8 cellular contexts compared by ENCODE assay signal in the genomic region with DNA sequence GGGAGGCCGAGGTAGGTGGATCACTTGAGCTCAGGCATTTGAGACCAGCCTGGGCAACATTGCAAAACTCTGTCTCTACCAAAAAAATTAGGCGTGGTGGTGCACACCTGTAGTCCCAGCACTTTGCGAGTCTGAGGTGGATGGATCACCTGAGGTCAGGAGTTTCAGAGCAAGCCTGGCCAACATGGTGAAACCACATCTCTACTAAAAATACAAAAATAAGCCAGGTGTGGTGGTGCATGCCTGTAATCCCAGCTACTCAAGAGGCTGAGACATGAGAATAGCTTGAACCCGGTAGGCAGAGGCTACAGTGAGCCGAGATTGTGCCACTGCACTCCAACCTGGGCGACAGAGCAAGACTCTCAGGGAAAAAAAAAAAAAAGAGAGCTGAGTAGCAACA. TPM values are rescaled to one million over a fixed set of nuclear protein-coding genes. Genes with fewer than 3 reads are reported as not detected.
DNase-seq lines count a peak whose midpoint lies in the region; ATAC-seq, FAIRE-seq and TF ChIP-seq lines count a peak whose summit lies in the region.
"Not testable (repeated sequence)": the region's sequence is repeated elsewhere in the genome, so short reads cannot be mapped to it uniquely, and the experiment has no call there.

No MANE protein-coding gene starts in this region.

- H3K4me3 ChIP-seq in BLaER1, result peak overlapping the region; percentile 61
- H3K4me3 ChIP-seq in MM.1S (ENCODE audit: low read length), result not testable (repeated sequence)

- DNase-seq in GM18507 (ENCODE audit: extremely low spot score, insufficient read length, low read depth); WTC11 (ENCODE audit: low spot score); activated T-cell treated with anti-CD3 and anti-CD28 coated beads, Interleukin-2, amount 50 U/mL, for 24 hours; activated naive CD8-positive, alpha-beta T cell treated with anti-CD3 and anti-CD28 coated beads, Interleukin-2, amount 50 U/mL, for 24 hours; memory B cell (ENCODE audit: low spot score in 2 of 2); stimulated activated effector memory CD8-positive, alpha-beta T cell treated with anti-CD3 and anti-CD28 coated beads, Interleukin-12 subunit alpha, Interleukin-12 subunit beta, amount 100 ng/mL, for 72 hours (ENCODE audit: low spot score in 2 of 2): not testable (repeated sequence)
- DNase-seq in MM.1S, result peak; percentile 83

- POLR2A ChIA-PET in WTC11 (lab: Charles Lee), result interaction anchor here (0.6 to 0.7 kb wide), 2 partner anchors 13 to 466 kb away, joined by 3 read pairs; a partner anchor contains a TSS

- not testable (repeated sequence) for H3K9me2 ChIP-seq in MM.1S (replicated peaks; ENCODE audit: insufficient read depth, low read length)

- peak overlapping the region; percentile 98 for H3K27ac ChIP-seq in BLaER1
- H3K27ac ChIP-seq in MM.1S (ENCODE audit: low read length), result peak overlapping the region; percentile 80; the same call in 1 of the 2 replicates

- H4K20me1 ChIP-seq in BLaER1, result peaks cover 27% of the 10 kb centered on the region
- H4K20me1 ChIP-seq in MM.1S (ENCODE audit: insufficient read depth, low read length), result not testable (repeated sequence)

- not testable (repeated sequence) for TF ChIP-seq CTCF in MM.1S (IDR thresholded peaks at IDR 0.05; ENCODE audit: low read length); WTC11 (IDR thresholded peaks at IDR 0.05)

- H3K36me3 ChIP-seq in BLaER1; MM.1S (replicated peaks; ENCODE audit: insufficient read depth, low read length): not testable (repeated sequence)

- H2AFZ ChIP-seq in MM.1S (ENCODE audit: low read length), result not testable (repeated sequence)

- CTCF ChIA-PET in WTC11 (lab: Charles Lee), result not testable (repeated sequence)

- peak overlapping the region; percentile 93 for H3K27ac Mint-ChIP-seq in WTC11
- peak overlapping the region; percentile 13 for H3K27ac Mint-ChIP-seq in activated T-cell treated with anti-CD3 and anti-CD28 coated beads, Interleukin-2, amount 50 U/mL, for 24 hours
- peak overlapping the region; percentile 13 for H3K27ac Mint-ChIP-seq in activated naive CD8-positive, alpha-beta T cell treated with anti-CD3 and anti-CD28 coated beads, Interleukin-2, amount 50 U/mL, for 24 hours
- H3K27ac Mint-ChIP-seq in memory B cell, result peak overlapping the region; percentile 61
- peak overlapping the region; percentile 79 for H3K27ac Mint-ChIP-seq in stimulated activated effector memory CD8-positive, alpha-beta T cell treated with anti-CD3 and anti-CD28 coated beads, Interleukin-12 subunit alpha, Interleukin-12 subunit beta, amount 100 ng/mL, for 72 hours

- not testable (repeated sequence) for H3K9me3 Mint-ChIP-seq in WTC11; activated T-cell treated with anti-CD3 and anti-CD28 coated beads, Interleukin-2, amount 50 U/mL, for 24 hours; activated naive CD8-positive, alpha-beta T cell treated with anti-CD3 and anti-CD28 coated beads, Interleukin-2, amount 50 U/mL, for 24 hours; memory B cell; stimulated activated effector memory CD8-positive, alpha-beta T cell treated with anti-CD3 and anti-CD28 coated beads, Interleukin-12 subunit alpha, Interleukin-12 subunit beta, amount 100 ng/mL, for 72 hours

- peak overlapping the region; percentile 91 for H3K4me2 ChIP-seq in BLaER1
- peak overlapping the region; percentile 59 for H3K4me2 ChIP-seq in MM.1S (ENCODE audit: low read depth, low read length)

- H3K27me3 Mint-ChIP-seq in WTC11 (ENCODE audit: low read depth); activated T-cell treated with anti-CD3 and anti-CD28 coated beads, Interleukin-2, amount 50 U/mL, for 24 hours; activated naive CD8-positive, alpha-beta T cell treated with anti-CD3 and anti-CD28 coated beads, Interleukin-2, amount 50 U/mL, for 24 hours; memory B cell: not testable (repeated sequence)

- not testable (repeated sequence) for ATAC-seq in WTC11; activated naive CD8-positive, alpha-beta T cell treated with anti-CD3 and anti-CD28 coated beads, Interleukin-2, amount 50 U/mL, for 24 hours; memory B cell (ENCODE audit: low read depth); stimulated activated effector memory CD8-positive, alpha-beta T cell treated with anti-CD3 and anti-CD28 coated beads, Interleukin-12 subunit alpha, Interleukin-12 subunit beta, amount 100 ng/mL, for 72 hours

- H3K4me1 ChIP-seq in BLaER1, result peaks cover 90% of the 10 kb centered on the region
- H3K4me1 ChIP-seq in MM.1S (ENCODE audit: low read length), result peaks cover 58% of the 10 kb centered on the region

- H3K36me3 Mint-ChIP-seq in WTC11; activated T-cell treated with anti-CD3 and anti-CD28 coated beads, Interleukin-2, amount 50 U/mL, for 24 hours (ENCODE audit: low read depth); activated naive CD8-positive, alpha-beta T cell treated with anti-CD3 and anti-CD28 coated beads, Interleukin-2, amount 50 U/mL, for 24 hours (ENCODE audit: low read depth); memory B cell; stimulated activated effector memory CD8-positive, alpha-beta T cell treated with anti-CD3 and anti-CD28 coated beads, Interleukin-12 subunit alpha, Interleukin-12 subunit beta, amount 100 ng/mL, for 72 hours: not testable (repeated sequence)

- peaks cover 31% of the 10 kb centered on the region for H3F3A ChIP-seq in MM.1S (ENCODE audit: insufficient read depth, low read length)

- H3K27me3 ChIP-seq in BLaER1; MM.1S (replicated peaks; ENCODE audit: insufficient read depth, low read length): not testable (repeated sequence)

- H3K79me2 ChIP-seq in MM.1S (ENCODE audit: low read length), result peaks cover 93% of the 10 kb centered on the region

- not testable (repeated sequence) for H3K4me3 Mint-ChIP-seq in WTC11; activated T-cell treated with anti-CD3 and anti-CD28 coated beads, Interleukin-2, amount 50 U/mL, for 24 hours; activated naive CD8-positive, alpha-beta T cell treated with anti-CD3 and anti-CD28 coated beads, Interleukin-2, amount 50 U/mL, for 24 hours; memory B cell; stimulated activated effector memory CD8-positive, alpha-beta T cell treated with anti-CD3 and anti-CD28 coated beads, Interleukin-12 subunit alpha, Interleukin-12 subunit beta, amount 100 ng/mL, for 72 hours

- peak overlapping the region; percentile 86 for H3K9ac ChIP-seq in BLaER1
- not testable (repeated sequence) for H3K9ac ChIP-seq in MM.1S (ENCODE audit: low read length)

- H3K4me1 Mint-ChIP-seq in WTC11 (peaks cover 88% of the 10 kb centered on the region), memory B cell (peaks cover 38% of the 10 kb centered on the region)
- peaks cover 75% of the 10 kb centered on the region for H3K4me1 Mint-ChIP-seq in activated T-cell treated with anti-CD3 and anti-CD28 coated beads, Interleukin-2, amount 50 U/mL, for 24 hours (ENCODE audit: low read depth)
- peaks cover 84% of the 10 kb centered on the region for H3K4me1 Mint-ChIP-seq in activated naive CD8-positive, alpha-beta T cell treated with anti-CD3 and anti-CD28 coated beads, Interleukin-2, amount 50 U/mL, for 24 hours
- peaks cover 56% of the 10 kb centered on the region for H3K4me1 Mint-ChIP-seq in stimulated activated effector memory CD8-positive, alpha-beta T cell treated with anti-CD3 and anti-CD28 coated beads, Interleukin-12 subunit alpha, Interleukin-12 subunit beta, amount 100 ng/mL, for 72 hours

- peaks cover 10% of the 10 kb centered on the region for H3K9me3 ChIP-seq in BLaER1
- not testable (repeated sequence) for H3K9me3 ChIP-seq in MM.1S (replicated peaks; ENCODE audit: insufficient read depth, low read length)

- FAIRE-seq in GM18507 (lab: Jason Lieb, UNC), result peak; percentile 73

RNA-seq across cellular contexts. Expression of a gene that starts 12.2 kb away (rescaled TPM):
- total RNA-seq in WTC11 (2021), result 55.0 to 59.9 TPM (median 56.6 TPM) in 3 replicates

RNA-seq across cellular contexts. Expression of a gene that starts 12.7 kb away (rescaled TPM):
- 13.2 to 20.2 TPM (median 15.2 TPM) in 3 replicates for total RNA-seq in WTC11 (2021)

Comparison
In these comparisons a context has a peak if more than half of its experiments do, and no peak if none do; other contexts are left out.
1. H3K27ac Mint-ChIP-seq: peak in every context shown above with its lines; median percentile 93 in WTC11; 79 in stimulated activated effector memory CD8-positive, alpha-beta T cell treated with anti-CD3 and anti-CD28 coated beads, Interleukin-12 subunit alpha, Interleukin-12 subunit beta, amount 100 ng/mL, for 72 hours; 61 in memory B cell; 13 in activated T-cell treated with anti-CD3 and anti-CD28 coated beads, Interleukin-2, amount 50 U/mL, for 24 hours; 13 in activated naive CD8-positive, alpha-beta T cell treated with anti-CD3 and anti-CD28 coated beads, Interleukin-2, amount 50 U/mL, for 24 hours.